In genomic region chr14:22531451-22532344, GRCh38 we compare ENCODE assay signal across 8 cellular contexts. TPM values are rescaled to one million over a fixed set of nuclear protein-coding genes. Genes with fewer than 3 reads are reported as not detected.
DNase-seq lines count a peak whose midpoint lies in the region; ATAC-seq, FAIRE-seq and TF ChIP-seq lines count a peak whose summit lies in the region.

No MANE protein-coding gene starts in this region.

- peaks cover 82% of the 10 kb centered on the region for H3K4me1 Mint-ChIP-seq in activated naive CD8-positive, alpha-beta T cell treated with anti-CD3 and anti-CD28 coated beads for 36 hours

- DNase-seq in GM12865 (ENCODE audit: low read depth) = peak; percentile 93
- peak; percentile 45 for DNase-seq in activated naive CD8-positive, alpha-beta T cell treated with anti-CD3 and anti-CD28 coated beads for 36 hours
- DNase-seq in left cardiac atrium = no peak
- DNase-seq in HuH-7 (ENCODE audit: low spot score) = no peak
- DNase-seq in H54 (ENCODE audit: insufficient read length, low spot score) = no peak
- DNase-seq in C1 segment of cervical spinal cord (lab: John Stamatoyannopoulos, UW) = no peak

- ATAC-seq in GM19372 (IDR thresholded peaks at IDR 0.05; ENCODE audit: low read depth, unreplicated experiment) (peak; percentile 66), HG03066 (IDR thresholded peaks at IDR 0.05; ENCODE audit: low read depth, unreplicated experiment) (peak; percentile 63), left cardiac atrium (no peak)

- no peak for FAIRE-seq in H54 (lab: Jason Lieb, UNC)

- TF ChIP-seq CTCF in GM12865 (IDR thresholded peaks at IDR 0.05; ENCODE audit: insufficient read depth, low read depth, low read length, missing control alignments) = no peak

- H3K4me3 Mint-ChIP-seq in activated naive CD8-positive, alpha-beta T cell treated with anti-CD3 and anti-CD28 coated beads for 36 hours = peak overlapping the region; percentile 82

- H3K36me3 Mint-ChIP-seq in activated naive CD8-positive, alpha-beta T cell treated with anti-CD3 and anti-CD28 coated beads for 36 hours = peaks cover 91% of the 10 kb centered on the region

- H3K27ac Mint-ChIP-seq in activated naive CD8-positive, alpha-beta T cell treated with anti-CD3 and anti-CD28 coated beads for 36 hours = peak overlapping the region; percentile 95

- no peaks in the 10 kb centered on the region for H3K27me3 Mint-ChIP-seq in activated naive CD8-positive, alpha-beta T cell treated with anti-CD3 and anti-CD28 coated beads for 36 hours

- no peak for TF ChIP-seq POLR2A in H54 (IDR thresholded peaks at IDR 0.05; ENCODE audit: low read depth, low read length)

- H3K9me3 Mint-ChIP-seq in activated naive CD8-positive, alpha-beta T cell treated with anti-CD3 and anti-CD28 coated beads for 36 hours = no peaks in the 10 kb centered on the region

- H3K4me3 ChIP-seq in GM12865 (ENCODE audit: low read depth, low read length) = peak overlapping the region; percentile 56

- intact Hi-C loops in left cardiac atrium (cut with DNase I) = no loop called here

RNA-seq across cellular contexts. Expression of gene DAD1, which starts 57.3 kb away (rescaled TPM):
- total RNA-seq in activated naive CD8-positive, alpha-beta T cell treated with anti-CD3 and anti-CD28 coated beads for 36 hours = 100 to 1,000 TPM; 197 to 208 TPM
- 100 to 1,000 TPM; 150 to 165 TPM for total RNA-seq in left cardiac atrium

Comparison
In these comparisons a context has a peak if more than half of its experiments do, and no peak if none do; other contexts are left out.
1. DNase-seq: peak in GM12865 (single experiment) and activated naive CD8-positive, alpha-beta T cell treated with anti-CD3 and anti-CD28 coated beads for 36 hours (single experiment); none in left cardiac atrium (single experiment), HuH-7 (single experiment), H54 (single experiment) and C1 segment of cervical spinal cord (0 of 14).
2. ATAC-seq: peak in GM19372 (single experiment) and HG03066 (single experiment); none in left cardiac atrium (0 of 2).